ENCODE assay signal across 1 cellular context in genomic region chr17:81003711-81004335, GRCh38.
TF ChIP-seq lines count a peak whose summit lies in the region.

No MANE protein-coding gene starts in this region.

TF ChIP-seq in K562, 482 proteins besides CTCF, POLR2A, EP300 and RAD21 (continued from another document and continues in another):
- TF ChIP-seq TAF15 (IDR thresholded peaks at IDR 0.05; ENCODE audit: low read depth, low read length) = no peak
- no peak for TF ChIP-seq HBP1 (CRISPR knock-in tag; IDR thresholded peaks at IDR 0.05)
- TF ChIP-seq TBP (optimal IDR thresholded peaks at IDR 0.05; ENCODE audit: low read depth, low read length) = no peak
- TF ChIP-seq NR2C1 (IDR thresholded peaks at IDR 0.05) = no peak
- no peak for TF ChIP-seq NR2C1 (tag; IDR thresholded peaks at IDR 0.05)
- no peak for TF ChIP-seq PYGO2 (tag; IDR thresholded peaks at IDR 0.05)
- TF ChIP-seq ZFP91 (CRISPR knock-in tag; IDR thresholded peaks at IDR 0.05) = no peak
- TF ChIP-seq SAFB (IDR thresholded peaks at IDR 0.05; ENCODE audit: borderline replicate concordance, low read depth, low read length) = no peak
- TF ChIP-seq TOE1 (IDR thresholded peaks at IDR 0.05; ENCODE audit: borderline replicate concordance) = peak; percentile 34; the same call in 1 of the 2 replicates
- TF ChIP-seq TOE1 (CRISPR knock-in tag; IDR thresholded peaks at IDR 0.05; ENCODE audit: borderline replicate concordance, low read depth) = no peak
- no peak for TF ChIP-seq TEAD4 (IDR thresholded peaks at IDR 0.05; ENCODE audit: low read length)
- no peak for TF ChIP-seq TEAD4 (CRISPR knock-in tag; IDR thresholded peaks at IDR 0.05; ENCODE audit: borderline replicate concordance)
- TF ChIP-seq ZNF445 (CRISPR knock-in tag; IDR thresholded peaks at IDR 0.05; ENCODE audit: low read depth) = no peak
- TF ChIP-seq JUN (IDR thresholded peaks at IDR 0.05; ENCODE audit: borderline replicate concordance, low read depth, low read length) = no peak
- TF ChIP-seq JUN (CRISPR knock-in tag; IDR thresholded peaks at IDR 0.05; ENCODE audit: borderline replicate concordance) = no peak
- no peak for TF ChIP-seq CHD1 (IDR thresholded peaks at IDR 0.05; ENCODE audit: low read length)
- no peak for TF ChIP-seq ZNF280B (CRISPR knock-in tag; IDR thresholded peaks at IDR 0.05)
- TF ChIP-seq ZNF655 (CRISPR knock-in tag; IDR thresholded peaks at IDR 0.05) = no peak
- TF ChIP-seq CREBBP (IDR thresholded peaks at IDR 0.05; ENCODE audit: low read depth, low read length) = no peak
- TF ChIP-seq ZNF79 (CRISPR knock-in tag; IDR thresholded peaks at IDR 0.05; ENCODE audit: low read depth) = no peak
- no peak for TF ChIP-seq ZEB2 (IDR thresholded peaks at IDR 0.05)
- TF ChIP-seq MXD1 (CRISPR knock-in tag; IDR thresholded peaks at IDR 0.05; ENCODE audit: borderline replicate concordance, poor library complexity, severe bottlenecking) = no peak
- no peak for TF ChIP-seq LCOR (CRISPR knock-in tag; IDR thresholded peaks at IDR 0.05)
- TF ChIP-seq NCOA1 (IDR thresholded peaks at IDR 0.05; ENCODE audit: low read depth) = no peak
- no peak for TF ChIP-seq SP2 (IDR thresholded peaks at IDR 0.05; ENCODE audit: extremely low read depth, low read depth, low read length, poor library complexity, severe bottlenecking)
- TF ChIP-seq ZNF717 (CRISPR knock-in tag; IDR thresholded peaks at IDR 0.05) = no peak
- no peak for TF ChIP-seq PHTF2 (CRISPR knock-in tag; IDR thresholded peaks at IDR 0.05)
- peak; percentile 68 for TF ChIP-seq ZNF740 (CRISPR knock-in tag; IDR thresholded peaks at IDR 0.05)
- TF ChIP-seq ZNF740 (tag; IDR thresholded peaks at IDR 0.05) = peak in 1 of 2 experiments; percentile 56; a peak in 1 of 4 replicates
- no peak for TF ChIP-seq ZNF280A (IDR thresholded peaks at IDR 0.05; ENCODE audit: low read depth, partially characterized antibody)
- TF ChIP-seq USF2 (CRISPR knock-in tag; IDR thresholded peaks at IDR 0.05) = peak; percentile 69
- no peak for TF ChIP-seq KLF16 (IDR thresholded peaks at IDR 0.05)
- no peak for TF ChIP-seq ETV1 (tag; conservative IDR thresholded peaks at IDR 0.05; ENCODE audit: low read depth)
- no peak for TF ChIP-seq ESRRB (CRISPR knock-in tag; IDR thresholded peaks at IDR 0.05; ENCODE audit: borderline replicate concordance)
- no peak for TF ChIP-seq ILF3 (IDR thresholded peaks at IDR 0.05; ENCODE audit: borderline replicate concordance)
- TF ChIP-seq PCBP2 (IDR thresholded peaks at IDR 0.05; ENCODE audit: low read depth, low read length, poor library complexity, severe bottlenecking) = no peak
- no peak for TF ChIP-seq ZNF395 (CRISPR knock-in tag; IDR thresholded peaks at IDR 0.05)
- peak; percentile 33; the same call in 1 of the 2 replicates for TF ChIP-seq MAX (CRISPR knock-in tag; IDR thresholded peaks at IDR 0.05)
- peak; percentile 80 for TF ChIP-seq USF1 (CRISPR knock-in tag; IDR thresholded peaks at IDR 0.05)
- TF ChIP-seq ZBED1 (IDR thresholded peaks at IDR 0.05) = no peak
- TF ChIP-seq ZNF124 (CRISPR knock-in tag; IDR thresholded peaks at IDR 0.05) = no peak
- TF ChIP-seq DDX20 (tag; IDR thresholded peaks at IDR 0.05; ENCODE audit: low read depth) = no peak
- TF ChIP-seq LARP7 (IDR thresholded peaks at IDR 0.05) = no peak
- TF ChIP-seq ZNF174 (CRISPR knock-in tag; IDR thresholded peaks at IDR 0.05) = no peak
- TF ChIP-seq CXXC5 (CRISPR knock-in tag; IDR thresholded peaks at IDR 0.05) = peak; percentile 17; the same call in 1 of the 2 replicates
- TF ChIP-seq HNRNPK (IDR thresholded peaks at IDR 0.05; ENCODE audit: low read depth, low read length, poor library complexity, severe bottlenecking) = no peak
- no peak for TF ChIP-seq NFXL1 (CRISPR knock-in tag; IDR thresholded peaks at IDR 0.05)
- no peak for TF ChIP-seq TEAD2 (tag; IDR thresholded peaks at IDR 0.05)
- no peak for TF ChIP-seq TCF15 (CRISPR knock-in tag; IDR thresholded peaks at IDR 0.05)
- no peak for TF ChIP-seq GTF2A2 (tag; IDR thresholded peaks at IDR 0.05)
- no peak for TF ChIP-seq ZC3H11A (IDR thresholded peaks at IDR 0.05; ENCODE audit: low read depth, low read length)
- no peak for TF ChIP-seq NFIX (CRISPR knock-in tag; IDR thresholded peaks at IDR 0.05; ENCODE audit: low read depth)
- TF ChIP-seq ZNF140 (CRISPR knock-in tag; IDR thresholded peaks at IDR 0.05) = no peak
- TF ChIP-seq BACH1 (tag; IDR thresholded peaks at IDR 0.05) = no peak
- TF ChIP-seq JUNB (CRISPR knock-in tag; conservative IDR thresholded peaks at IDR 0.05) = no peak
- TF ChIP-seq IRF9 (tag; IDR thresholded peaks at IDR 0.05) = no peak
- peak in 1 of 2 experiments; percentile 86 for TF ChIP-seq E2F6 (IDR thresholded peaks at IDR 0.05; ENCODE audit: borderline replicate concordance in 1 of 2, extremely low read depth in 1 of 2, insufficient read depth in 1 of 2, insufficient read length in 1 of 2, low read depth in 1 of 2, low read length in 1 of 2, poor library complexity in 1 of 2, severe bottlenecking in 1 of 2)
